8 cellular contexts compared by ENCODE assay signal in the genomic region with DNA sequence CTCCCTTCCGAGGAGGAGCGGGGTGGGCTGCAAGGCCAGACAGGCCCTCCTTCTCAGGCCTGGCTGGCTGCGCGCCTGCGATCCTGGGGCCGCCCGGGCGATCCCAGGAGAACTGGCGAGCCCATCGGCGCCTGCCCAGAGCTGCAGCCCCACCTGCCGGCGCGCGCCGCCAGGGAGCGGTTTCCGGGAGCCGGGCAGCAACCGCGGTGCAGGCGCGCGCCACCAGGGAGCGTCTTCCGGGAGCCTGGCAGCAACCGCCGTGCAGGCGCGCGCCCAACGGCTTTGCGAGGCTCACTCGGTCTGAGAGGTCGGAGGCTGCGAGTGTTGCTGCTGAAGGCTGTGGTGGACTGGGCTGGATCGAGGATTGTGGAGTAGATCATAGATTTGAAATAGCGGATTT.
DNase-seq lines count a peak whose midpoint lies in the region; ATAC-seq and TF ChIP-seq lines count a peak whose summit lies in the region.

No MANE protein-coding gene starts in this region.

- H3K4me3 ChIP-seq in LNCaP clone FGC (ENCODE audit: low read depth, low read length) (peak overlapping the region; percentile 36), testis (peak overlapping the region in 1 of 2 donors; percentile 13)

- TF ChIP-seq CTCF in LNCaP clone FGC (IDR thresholded peaks at IDR 0.05; ENCODE audit: control insufficient read depth, extremely low read depth, insufficient read depth), result peak; percentile 72
- no peak for TF ChIP-seq CTCF in testis (IDR thresholded peaks at IDR 0.05)

- intact Hi-C loops in testis (cut with DNase I; ENCODE audit: low total_unique reads), result no loop called here

- H3K36me3 ChIP-seq in testis (ENCODE audit: low read depth, missing control alignments), result no peaks in the 10 kb centered on the region

- no peaks in the 10 kb centered on the region for H3K9me3 ChIP-seq in testis

- no peak for TF ChIP-seq POLR2A in testis (IDR thresholded peaks at IDR 0.05)

- ATAC-seq in HG02678 (IDR thresholded peaks at IDR 0.05; ENCODE audit: unreplicated experiment), result no peak

- H3K27me3 ChIP-seq in testis, result no peaks in the 10 kb centered on the region

- H3K4me1 ChIP-seq in testis, result no peaks in the 10 kb centered on the region

- 0 to 1% methylated on average over 15 to 19 of the region's 38 CpGs for WGBS in testis, 2 donors

- H3K27ac ChIP-seq in testis, result no peak overlapping the region

- DNase-seq in DMS53 (lab: John Stamatoyannopoulos, UW), result peak; percentile 15
- no peak for DNase-seq in DMS53 treated with DMSO at 0.1 percent for 48 hours (lab: John Stamatoyannopoulos, UW; ENCODE audit: unreplicated experiment)
- peak; percentile 13 for DNase-seq in LNCaP clone FGC (ENCODE audit: low read depth)
- DNase-seq in astrocyte of the hippocampus (ENCODE audit: low read depth, low spot score), result peak; percentile 91
- DNase-seq in iris pigment epithelial cell (ENCODE audit: low read depth), result peak; percentile 59
- peak; percentile 64 for DNase-seq in testis
- DNase-seq in RKO (ENCODE audit: low spot score), result no peak

Comparison
In these comparisons a context has a peak if more than half of its experiments do, and no peak if none do; other contexts are left out.
1. DNase-seq: peak in DMS53 (single experiment), LNCaP clone FGC (single experiment), astrocyte of the hippocampus (single experiment), iris pigment epithelial cell (single experiment) and testis (single experiment); none in DMS53 treated with DMSO at 0.1 percent for 48 hours (single experiment) and RKO (single experiment).